ENCODE assay signal across 8 cellular contexts in the genomic region with DNA sequence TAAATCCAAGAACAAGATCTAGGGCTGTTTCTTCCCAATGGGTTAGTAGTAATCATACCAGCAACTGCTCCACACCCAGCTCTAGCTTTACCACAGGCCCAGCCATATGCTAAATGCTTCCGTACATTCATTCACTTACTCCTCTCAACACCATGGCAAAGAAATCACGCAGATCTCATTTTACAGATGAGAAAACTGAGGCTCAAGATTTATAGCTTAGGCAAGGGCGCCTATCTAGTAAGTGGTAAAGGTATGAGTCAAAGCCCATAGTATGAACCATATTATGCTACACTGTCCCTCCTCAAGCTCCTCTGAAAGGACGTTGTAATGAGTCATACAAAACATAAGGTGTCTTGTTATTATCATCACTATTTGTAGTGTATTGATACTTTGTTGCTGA.
DNase-seq lines count a peak whose midpoint lies in the region; ATAC-seq and TF ChIP-seq lines count a peak whose summit lies in the region.

No MANE protein-coding gene starts in this region.

- H3K9me3 ChIP-seq in WERI-Rb-1 (ENCODE audit: severe bottlenecking), result no peaks in the 10 kb centered on the region

- DNase-seq in GM20000 (ENCODE audit: low spot score) (peak; percentile 13), coronary artery (ENCODE audit: low spot score) (no peak), WERI-Rb-1 (no peak), 8988T (no peak), NCI-H526 (lab: John Stamatoyannopoulos, UW) (no peak), dedifferentiated amniotic fluid mesenchymal stem cell (ENCODE audit: extremely low spot score) (no peak)

- H3K36me3 ChIP-seq in WERI-Rb-1, result no peaks in the 10 kb centered on the region

- peak; percentile 96 for ATAC-seq in GM18502 (IDR thresholded peaks at IDR 0.05; ENCODE audit: poor library complexity, unreplicated experiment)
- ATAC-seq in HG03159 (IDR thresholded peaks at IDR 0.05; ENCODE audit: unreplicated experiment), result peak; percentile 73

- H3K27me3 ChIP-seq in WERI-Rb-1 (ENCODE audit: insufficient read depth, low read depth, severe bottlenecking), result no peaks in the 10 kb centered on the region

- no peak for TF ChIP-seq CTCF in GM20000 (IDR thresholded peaks at IDR 0.05; ENCODE audit: extremely low read depth, missing control alignments)
- no peak for TF ChIP-seq CTCF in coronary artery (IDR thresholded peaks at IDR 0.05)
- no peak for TF ChIP-seq CTCF in WERI-Rb-1 (IDR thresholded peaks at IDR 0.05; ENCODE audit: low read depth, low read length)

- no peak overlapping the region for H3K4me3 ChIP-seq in coronary artery
- no peak overlapping the region for H3K4me3 ChIP-seq in WERI-Rb-1 (ENCODE audit: low read depth, low read length)

- peak overlapping the region; percentile 33 to 90 for H3K27ac ChIP-seq in coronary artery
- H3K27ac ChIP-seq in WERI-Rb-1, result no peak overlapping the region
